Comparison of ENCODE assay signal across 29 cellular contexts in genomic region chr9:37641331-37641730, GRCh38. TPM values are rescaled to one million over a fixed set of nuclear protein-coding genes. Genes with fewer than 3 reads are reported as not detected.
"Had no signal": no experiment of that assay in that cellular context is flagged by ENCODE, and none has a peak within 500 bp of the region (broad histone marks: within the 10 kb centered on the region; RNA-seq: fewer than 3 reads in every experiment).

No MANE protein-coding gene starts in this region.

- H3K4me3 ChIP-seq: pancreas, psoas muscle, right lobe of liver, sigmoid colon, stomach, tibial artery, transverse colon, upper lobe of right lung, uterus had no signal

- FAIRE-seq: pancreas, small intestine had no signal

- H3K4me1 ChIP-seq: pancreas, right lobe of liver, sigmoid colon, stomach, tibial artery, transverse colon, upper lobe of right lung, uterus had no signal

- H3K9me3 ChIP-seq: neutrophil, pancreas, psoas muscle, right lobe of liver, sigmoid colon, stomach, tibial artery, transverse colon, upper lobe of right lung, uterus had no signal

- H3K4me1 Mint-ChIP-seq: naive thymus-derived CD8-positive, alpha-beta T cell; stimulated activated effector memory CD8-positive, alpha-beta T cell treated with anti-CD3 and anti-CD28 coated beads, Interleukin-12 subunit alpha, Interleukin-12 subunit beta, amount 100 ng/mL, for 72 hours had no signal

- H3K27ac Mint-ChIP-seq: naive thymus-derived CD8-positive, alpha-beta T cell; natural killer cell treated with Interleukin-12 subunit alpha and Interleukin-12 subunit beta and Interleukin-15 and Interleukin-18, amount 100 ng/mL, for 72 hours; nephron progenitor cell; progenitor cell of endocrine pancreas; stimulated activated effector memory CD8-positive, alpha-beta T cell treated with anti-CD3 and anti-CD28 coated beads, Interleukin-12 subunit alpha, Interleukin-12 subunit beta, amount 100 ng/mL, for 72 hours; stimulated activated naive B cell treated with anti-CD40 and anti-IgM and Interleukin-4, amounts not matched to agents 10 μg/mL and 1 μg/mL and 100 μg/mL, for 72 hours; stimulated activated naive CD8-positive, alpha-beta T cell treated with anti-CD3 and anti-CD28 coated beads, Interleukin-15, Interleukin-2, amounts not matched to agents 100 ng/mL and 50 ng/mL, for 24 hours; type B pancreatic cell had no signal

- H3K27ac ChIP-seq: neutrophil, pancreas, psoas muscle, right lobe of liver, sigmoid colon, stomach, tibial artery, transverse colon, upper lobe of right lung, uterus had no signal

- H3K9me3 Mint-ChIP-seq: natural killer cell treated with Interleukin-12 subunit alpha and Interleukin-12 subunit beta and Interleukin-15 and Interleukin-18, amount 100 ng/mL, for 72 hours; nephron progenitor cell; neural crest cell; stimulated activated effector memory CD8-positive, alpha-beta T cell treated with anti-CD3 and anti-CD28 coated beads, Interleukin-12 subunit alpha, Interleukin-12 subunit beta, amount 100 ng/mL, for 72 hours; stimulated activated naive B cell treated with anti-CD40 and anti-IgM and Interleukin-4, amounts not matched to agents 10 μg/mL and 1 μg/mL and 100 μg/mL, for 72 hours; stimulated activated naive CD8-positive, alpha-beta T cell treated with anti-CD3 and anti-CD28 coated beads, Interleukin-15, Interleukin-2, amounts not matched to agents 100 ng/mL and 50 ng/mL, for 24 hours; type B pancreatic cell had no signal

- H3K27me3 ChIP-seq: pancreas, right lobe of liver, uterus had no signal

- H3K36me3 Mint-ChIP-seq: naive thymus-derived CD8-positive, alpha-beta T cell; natural killer cell treated with Interleukin-12 subunit alpha and Interleukin-12 subunit beta and Interleukin-15 and Interleukin-18, amount 100 ng/mL, for 72 hours; stimulated activated effector memory CD8-positive, alpha-beta T cell treated with anti-CD3 and anti-CD28 coated beads, Interleukin-12 subunit alpha, Interleukin-12 subunit beta, amount 100 ng/mL, for 72 hours; stimulated activated naive B cell treated with anti-CD40 and anti-IgM and Interleukin-4, amounts not matched to agents 10 μg/mL and 1 μg/mL and 100 μg/mL, for 72 hours; type B pancreatic cell had no signal

- H3K36me3 ChIP-seq: neutrophil, pancreas, right lobe of liver, sigmoid colon, stomach, tibial artery, transverse colon, upper lobe of right lung, uterus had no signal

- H3K4me3 Mint-ChIP-seq: naive thymus-derived CD8-positive, alpha-beta T cell; natural killer cell treated with Interleukin-12 subunit alpha and Interleukin-12 subunit beta and Interleukin-15 and Interleukin-18, amount 100 ng/mL, for 72 hours; nephron progenitor cell; neural crest cell; stimulated activated effector memory CD8-positive, alpha-beta T cell treated with anti-CD3 and anti-CD28 coated beads, Interleukin-12 subunit alpha, Interleukin-12 subunit beta, amount 100 ng/mL, for 72 hours; stimulated activated naive B cell treated with anti-CD40 and anti-IgM and Interleukin-4, amounts not matched to agents 10 μg/mL and 1 μg/mL and 100 μg/mL, for 72 hours; stimulated activated naive CD8-positive, alpha-beta T cell treated with anti-CD3 and anti-CD28 coated beads, Interleukin-15, Interleukin-2, amounts not matched to agents 100 ng/mL and 50 ng/mL, for 24 hours; type B pancreatic cell had no signal

- DNase-seq: naive thymus-derived CD8-positive, alpha-beta T cell; nephron progenitor cell; nucleus accumbens; pancreas; posterior cingulate gyrus; psoas muscle; right cardiac atrium; right lobe of liver; sigmoid colon; small intestine; stimulated activated CD4-positive, alpha-beta T cell treated with anti-CD3 and anti-CD28 coated beads, Interleukin-15, amount 100 ng/mL, for 24 hours; stimulated activated CD4-positive, alpha-beta T cell treated with anti-CD3 and anti-CD28 coated beads, Interleukin-2, amount 100 ng/mL, for 24 hours; stimulated activated CD4-positive, alpha-beta T cell treated with anti-CD3 and anti-CD28 coated beads, Interleukin-2, amount 100 ng/mL, for 48 hours; stimulated activated CD4-positive, alpha-beta T cell treated with anti-CD3 and anti-CD28 coated beads, Interleukin-4, amount 100 ng/mL, for 24 hours; stimulated activated naive B cell treated with anti-CD40 and anti-IgM and Interleukin-4, amounts not matched to agents 10 μg/mL and 1 μg/mL and 100 μg/mL, for 72 hours; stimulated activated naive CD4-positive, alpha-beta T cell treated with Interleukin-2 at 50 U/mL for 16 hours; stomach; tibial artery; transverse colon; upper lobe of right lung; uterus had no signal

- ATAC-seq: naive thymus-derived CD8-positive, alpha-beta T cell; natural killer cell treated with Interleukin-12 subunit alpha and Interleukin-12 subunit beta and Interleukin-15 and Interleukin-18, amount 100 ng/mL, for 72 hours; pancreas; psoas muscle; right cardiac atrium; right lobe of liver; stimulated activated effector memory CD8-positive, alpha-beta T cell treated with anti-CD3 and anti-CD28 coated beads, Interleukin-12 subunit alpha, Interleukin-12 subunit beta, amount 100 ng/mL, for 72 hours; stimulated activated naive B cell treated with anti-CD40 and anti-IgM and Interleukin-4, amounts not matched to agents 10 μg/mL and 1 μg/mL and 100 μg/mL, for 72 hours; upper lobe of right lung had no signal

RNA-seq across cellular contexts. Expression of gene FRMPD1, which starts 9.4 kb away (rescaled TPM):
- total RNA-seq: naive thymus-derived CD8-positive, alpha-beta T cell; natural killer cell treated with Interleukin-12 subunit alpha and Interleukin-12 subunit beta and Interleukin-15 and Interleukin-18, amount 100 ng/mL, for 72 hours; osteocyte; upper lobe of right lung had no signal
- polyA plus RNA-seq: naive thymus-derived CD8-positive, alpha-beta T cell had no signal
